ENCODE assay signal across 1 cellular context in genomic region chr2:187514930-187515329, GRCh38.
TF ChIP-seq lines count a peak whose summit lies in the region.

No MANE protein-coding gene starts in this region.

TF ChIP-seq in HepG2, 621 proteins besides CTCF, POLR2A, EP300 and RAD21 (continued from another document):
- TF ChIP-seq BCLAF1 (IDR thresholded peaks at IDR 0.05) (no peak), SRY (CRISPR knock-in tag; IDR thresholded peaks at IDR 0.05) (no peak), ZNF558 (CRISPR knock-in tag; IDR thresholded peaks at IDR 0.05; ENCODE audit: borderline replicate concordance) (0 out of 2 replicates have a peak, but pooled peaks have one; percentile 3), ZFP41 (CRISPR knock-in tag; IDR thresholded peaks at IDR 0.05; ENCODE audit: borderline replicate concordance) (no peak)
